Comparison of ENCODE assay signal across 17 cellular contexts in genomic region chr14:93136009-93136408, GRCh38.
"Had no signal": no experiment of that assay in that cellular context is flagged by ENCODE, and none has a peak within 500 bp of the region (broad histone marks: within the 10 kb centered on the region; RNA-seq: fewer than 3 reads in every experiment).

No MANE protein-coding gene starts in this region.

- H3K27ac ChIP-seq: adrenal gland, esophagus squamous epithelium, heart right ventricle, testis had no signal

- H3K27me3 ChIP-seq: adrenal gland, esophagus squamous epithelium, heart right ventricle, testis had no signal

- H3K27me3 Mint-ChIP-seq: activated CD4-positive, alpha-beta T cell treated with anti-CD3 and anti-CD28 coated beads, Interleukin-2, amount 10 ng/mL, durations not matched to agents 7 days and 5 days; effector memory CD8-positive, alpha-beta T cell; stimulated activated naive CD8-positive, alpha-beta T cell treated with anti-CD3 and anti-CD28 coated beads, Interleukin-15, amount 100 ng/mL, for 72 hours had no signal

- ATAC-seq: activated CD4-positive, CD25-positive, alpha-beta regulatory T cell treated with anti-CD3 and anti-CD28 coated beads, Interleukin-2, amount 50 U/mL, for 24 hours; activated naive CD4-positive, alpha-beta T cell treated with anti-CD3 and anti-CD28 coated beads, Interleukin-2, amount 50 U/mL, for 72 hours; effector memory CD8-positive, alpha-beta T cell; heart right ventricle; sciatic nerve; stimulated activated naive CD8-positive, alpha-beta T cell treated with anti-CD3 and anti-CD28 coated beads, Interleukin-15, amount 100 ng/mL, for 72 hours had no signal

- H3K4me1 ChIP-seq: adrenal gland had no signal

- DNase-seq: activated CD4-positive, alpha-beta T cell treated with anti-CD3 and anti-CD28 coated beads, Interleukin-2, amount 10 ng/mL, durations not matched to agents 7 days and 5 days; activated CD8-positive, alpha-beta memory T cell treated with anti-CD3 and anti-CD28 coated beads, Interleukin-2, amount 50 U/mL, for 48 hours; activated gamma-delta T cell; adrenal gland; effector memory CD8-positive, alpha-beta T cell; esophagus squamous epithelium; heart right ventricle; midbrain; stimulated activated CD4-positive, alpha-beta T cell treated with anti-CD3 and anti-CD28 coated beads, Interleukin-4, amount 100 ng/mL, for 1 hour; stimulated activated naive CD8-positive, alpha-beta T cell treated with anti-CD3 and anti-CD28 coated beads, Interleukin-15, amount 100 ng/mL, for 72 hours; testis had no signal

- H3K27ac Mint-ChIP-seq: activated CD4-positive, alpha-beta T cell treated with anti-CD3 and anti-CD28 coated beads, Interleukin-2, amount 10 ng/mL, durations not matched to agents 7 days and 5 days; effector memory CD8-positive, alpha-beta T cell; stimulated activated naive CD8-positive, alpha-beta T cell treated with anti-CD3 and anti-CD28 coated beads, Interleukin-15, amount 100 ng/mL, for 72 hours; T-helper 1 cell treated with Interleukin-12 subunit alpha and Interleukin-12 subunit beta and Interleukin-4 antibody, amounts not matched to agents 30 μg/mL and 1 μg/mL, for 36 hours had no signal

- H3K4me2 ChIP-seq: smooth muscle cell had no signal

- H3K36me3 Mint-ChIP-seq: activated naive CD4-positive, alpha-beta T cell treated with anti-CD3 and anti-CD28 coated beads, Interleukin-2, amount 50 U/mL, for 72 hours had no signal

- H3K4me3 ChIP-seq: adrenal gland, esophagus squamous epithelium, heart right ventricle, smooth muscle cell, testis had no signal

- H3K9me3 ChIP-seq: adrenal gland, esophagus squamous epithelium, heart right ventricle, testis had no signal

- H3K36me3 ChIP-seq: adrenal gland, esophagus squamous epithelium, heart right ventricle had no signal

- H3K4me3 Mint-ChIP-seq: activated CD4-positive, alpha-beta T cell treated with anti-CD3 and anti-CD28 coated beads, Interleukin-2, amount 10 ng/mL, durations not matched to agents 7 days and 5 days; effector memory CD8-positive, alpha-beta T cell; neural crest cell; stimulated activated naive CD8-positive, alpha-beta T cell treated with anti-CD3 and anti-CD28 coated beads, Interleukin-15, amount 100 ng/mL, for 72 hours; T-helper 1 cell treated with Interleukin-12 subunit alpha and Interleukin-12 subunit beta and Interleukin-4 antibody, amounts not matched to agents 30 μg/mL and 1 μg/mL, for 36 hours had no signal

- H3K9me3 Mint-ChIP-seq: activated CD4-positive, alpha-beta T cell treated with anti-CD3 and anti-CD28 coated beads, Interleukin-2, amount 10 ng/mL, durations not matched to agents 7 days and 5 days; activated naive CD4-positive, alpha-beta T cell treated with anti-CD3 and anti-CD28 coated beads, Interleukin-2, amount 50 U/mL, for 72 hours; effector memory CD8-positive, alpha-beta T cell; neural crest cell; stimulated activated naive CD8-positive, alpha-beta T cell treated with anti-CD3 and anti-CD28 coated beads, Interleukin-15, amount 100 ng/mL, for 72 hours; T-helper 1 cell treated with Interleukin-12 subunit alpha and Interleukin-12 subunit beta and Interleukin-4 antibody, amounts not matched to agents 30 μg/mL and 1 μg/mL, for 36 hours had no signal
